19 cellular contexts compared by ENCODE assay signal in the genomic region with DNA sequence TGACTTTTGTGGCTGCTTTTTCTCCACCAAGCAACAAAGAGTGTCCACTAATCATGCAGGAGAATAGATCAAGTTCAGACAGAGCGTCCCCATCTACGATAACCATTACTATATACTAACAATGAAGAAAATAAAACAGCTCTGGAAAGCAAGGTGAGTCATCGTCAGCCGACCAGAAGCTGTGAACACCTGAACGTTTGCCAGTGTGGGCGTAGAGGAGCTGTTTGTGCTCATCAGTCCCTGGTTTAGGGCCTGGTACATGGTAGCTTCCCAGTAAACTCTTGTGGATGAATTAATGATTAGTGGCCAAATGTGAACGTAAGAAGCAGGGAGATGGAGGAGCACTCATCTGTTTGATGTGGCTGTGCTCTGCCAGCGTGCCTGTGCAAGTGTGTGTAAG.
DNase-seq lines count a peak whose midpoint lies in the region; ATAC-seq and TF ChIP-seq lines count a peak whose summit lies in the region.
"Had no signal": no experiment of that assay in that cellular context is flagged by ENCODE, and none has a peak within 500 bp of the region (broad histone marks: within the 10 kb centered on the region; RNA-seq: fewer than 3 reads in every experiment).

No MANE protein-coding gene starts in this region.

- no peak overlapping the region for H3K4me3 ChIP-seq in RWPE2 (ENCODE audit: severe bottlenecking)
- H3K4me3 ChIP-seq in fibroblast of mammary gland (ENCODE audit: control insufficient read depth, low read depth, low read length) = no peak overlapping the region
- H3K4me3 ChIP-seq: SK-N-MC, smooth muscle cell, tibial nerve had no signal

- peaks cover 14% of the 10 kb centered on the region for H3K4me1 ChIP-seq in RWPE2 (ENCODE audit: insufficient read depth, poor library complexity, severe bottlenecking)
- H3K4me1 ChIP-seq: tibial nerve had no signal

- no peak overlapping the region for H3K27ac ChIP-seq in RWPE2 (ENCODE audit: poor library complexity, severe bottlenecking)
- H3K27ac ChIP-seq: SK-N-MC, tibial nerve had no signal

- H3K27me3 ChIP-seq in RWPE2 (ENCODE audit: insufficient read depth, poor library complexity, severe bottlenecking) = no peaks in the 10 kb centered on the region
- H3K27me3 ChIP-seq: tibial nerve had no signal

- peak; percentile 71 for DNase-seq in H4 (ENCODE audit: low spot score)
- DNase-seq in RWPE2 (ENCODE audit: low spot score) = peak; percentile 87
- DNase-seq in fibroblast of mammary gland (ENCODE audit: low read depth) = peak; percentile 73
- peak; percentile 48 for DNase-seq in ureter (ENCODE audit: low spot score)
- no peak for DNase-seq in GM19240 (ENCODE audit: insufficient read length, low spot score)
- no peak for DNase-seq in GM10266 (ENCODE audit: extremely low spot score)
- no peak for DNase-seq in activated CD4-positive, CD25-positive, alpha-beta regulatory T cell (lab: John Stamatoyannopoulos, UW)
- DNase-seq: activated CD4-positive, alpha-beta memory T cell treated with anti-CD3 and anti-CD28 coated beads for 36 hours; activated T-cell treated with anti-CD3 and anti-CD28 coated beads, Interleukin-2, amount 50 U/mL, for 24 hours; effector memory CD8-positive, alpha-beta T cell; naive thymus-derived CD8-positive, alpha-beta T cell; NCI-H1694; NCI-H446; posterior cingulate gyrus had no signal

- H3K9me3 ChIP-seq in RWPE2 (ENCODE audit: severe bottlenecking) = no peaks in the 10 kb centered on the region

- no peaks in the 10 kb centered on the region for H3K36me3 ChIP-seq in RWPE2 (ENCODE audit: low read depth)
- H3K36me3 ChIP-seq: tibial nerve had no signal

- TF ChIP-seq CTCF in RWPE2 (IDR thresholded peaks at IDR 0.05; ENCODE audit: poor library complexity, severe bottlenecking) = no peak
- TF ChIP-seq CTCF in fibroblast of mammary gland (conservative IDR thresholded peaks at IDR 0.05; ENCODE audit: control insufficient read depth, insufficient read depth, low read depth, low read length) = no peak
- no peak for TF ChIP-seq CTCF in GM10266 (IDR thresholded peaks at IDR 0.05; ENCODE audit: control insufficient read depth, insufficient read depth, low read depth, missing control alignments)

- peak; percentile 94 for ATAC-seq in RWPE2 (ENCODE audit: low read depth)
- ATAC-seq in HG03097 (IDR thresholded peaks at IDR 0.05; ENCODE audit: low FRiP score, unreplicated experiment) = no peak
- ATAC-seq: activated naive CD4-positive, alpha-beta T cell treated with anti-CD3 and anti-CD28 coated beads, Interleukin-2, amount 50 U/mL, for 72 hours; effector memory CD8-positive, alpha-beta T cell; naive thymus-derived CD8-positive, alpha-beta T cell had no signal

Comparison
In these comparisons a context has a peak if more than half of its experiments do, and no peak if none do; other contexts are left out.
1. DNase-seq: peak in H4 (single experiment), RWPE2 (single experiment), fibroblast of mammary gland (single experiment) and ureter (single experiment); none in GM19240 (single experiment), GM10266 (single experiment) and activated CD4-positive, CD25-positive, alpha-beta regulatory T cell (0 of 4).